5 cellular contexts compared by ENCODE assay signal in the genomic region with DNA sequence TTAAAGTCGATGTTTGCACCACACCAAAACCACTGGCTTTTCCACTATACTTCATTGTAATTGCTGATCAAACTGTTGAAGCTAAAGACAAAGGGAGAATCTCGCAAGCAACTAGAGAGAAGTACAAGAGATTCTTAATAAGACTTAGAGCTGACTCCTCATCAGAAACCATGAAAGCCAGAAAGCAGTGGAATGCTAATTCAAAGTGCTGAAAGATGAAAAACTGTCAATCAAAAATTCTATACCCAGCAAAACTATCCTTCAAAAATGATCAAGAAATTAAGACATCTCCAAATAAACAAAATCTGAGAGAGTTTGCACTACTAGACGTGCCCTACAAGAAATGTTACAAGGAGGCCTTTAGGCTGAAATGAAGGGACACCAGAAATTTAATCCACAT.
"Had no signal": no experiment of that assay in that cellular context is flagged by ENCODE, and none has a peak within 500 bp of the region (broad histone marks: within the 10 kb centered on the region; RNA-seq: fewer than 3 reads in every experiment).

No MANE protein-coding gene starts in this region.

- H3K4me3 ChIP-seq: GM23338 had no signal

- H3K27me3 Mint-ChIP-seq: IgD-negative memory B cell had no signal

- H3K4me3 Mint-ChIP-seq: GM23338, H9, IgD-negative memory B cell had no signal

- DNase-seq: H9, HCEC 1CT, KG1 had no signal

- H3K4me1 Mint-ChIP-seq: GM23338, H9, IgD-negative memory B cell had no signal

- ATAC-seq: GM23338 had no signal

- H3K27ac Mint-ChIP-seq: GM23338, H9, IgD-negative memory B cell had no signal
